16 cellular contexts compared by ENCODE assay signal in the genomic region with DNA sequence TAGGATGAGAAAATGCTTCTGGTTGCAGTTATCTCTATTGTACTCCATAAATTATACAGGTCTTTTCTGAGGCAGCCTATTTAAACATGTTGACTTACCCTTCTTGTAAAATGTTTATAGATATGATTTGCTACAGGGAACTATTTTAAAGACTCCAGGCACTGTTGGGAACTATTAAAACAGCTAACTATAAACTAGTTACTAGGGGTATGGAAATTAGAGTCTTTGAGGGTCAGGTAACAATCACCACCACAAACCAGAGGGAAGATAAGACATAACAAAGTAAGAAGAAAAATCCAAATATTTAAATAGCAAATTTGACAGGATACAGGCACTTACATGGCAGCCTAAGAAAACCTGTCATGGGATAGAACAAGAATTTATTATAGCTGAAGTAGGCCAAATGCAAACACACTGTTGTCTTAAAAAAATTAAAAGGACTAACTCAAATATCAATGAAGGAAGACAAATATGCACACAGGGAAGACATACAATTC.
DNase-seq lines count a peak whose midpoint lies in the region; ATAC-seq and TF ChIP-seq lines count a peak whose summit lies in the region.
"Had no signal": no experiment of that assay in that cellular context is flagged by ENCODE, and none has a peak within 500 bp of the region (broad histone marks: within the 10 kb centered on the region; RNA-seq: fewer than 3 reads in every experiment).

No MANE protein-coding gene starts in this region.

- H3K9me3 ChIP-seq in Panc1 (ENCODE audit: control insufficient read depth, insufficient read depth, low read depth, low read length) (no peaks in the 10 kb centered on the region), parathyroid adenoma (ENCODE audit: control insufficient read depth, low read length) (no peaks in the 10 kb centered on the region)
- H3K9me3 ChIP-seq in CD8-positive, alpha-beta T cell (ENCODE audit: low read length): no peaks in the 10 kb centered on the region
- H3K9me3 ChIP-seq: BLaER1 treated with 17β-estradiol and CSF1 and Interleukin-3, amounts not matched to agents 10 nM and 100 nM; Caco-2 had no signal

- POLR2A ChIA-PET in HEK293T (lab: Yijun Ruan, JAX) (no interaction called here), Panc1 (lab: Charles Lee) (interaction anchor here (0.6 kb wide), 1 partner anchor 46 kb away, joined by 4 read pairs; no protein-coding TSS in a partner anchor)
- POLR2A ChIA-PET in CD8-positive, alpha-beta T cell (lab: Charles Lee): no interaction called here
- POLR2A ChIA-PET in naive thymus-derived CD8-positive, alpha-beta T cell (lab: Charles Lee): no interaction called here

- peak overlapping the region; percentile 14 for H2AFZ ChIP-seq in parathyroid adenoma

- H3K4me2 ChIP-seq in parathyroid adenoma (ENCODE audit: low read length): no peak overlapping the region
- H3K4me2 ChIP-seq: BLaER1 treated with 17β-estradiol and CSF1 and Interleukin-3, amounts not matched to agents 10 nM and 100 nM had no signal

- H3K4me1 Mint-ChIP-seq in CD8-positive, alpha-beta T cell (ENCODE audit: low read depth): no peaks in the 10 kb centered on the region
- H3K4me1 Mint-ChIP-seq in naive thymus-derived CD8-positive, alpha-beta T cell: no peaks in the 10 kb centered on the region
- H3K4me1 Mint-ChIP-seq: CD4-positive, CD25-positive, alpha-beta regulatory T cell had no signal

- H3K27me3 ChIP-seq in Panc1 (ENCODE audit: control insufficient read depth, insufficient read depth, low read length) (no peaks in the 10 kb centered on the region), parathyroid adenoma (ENCODE audit: control insufficient read depth, insufficient read depth, low read length) (no peaks in the 10 kb centered on the region)
- H3K27me3 ChIP-seq in CD8-positive, alpha-beta T cell (ENCODE audit: insufficient read depth, low read length): no peaks in the 10 kb centered on the region
- H3K27me3 ChIP-seq: BLaER1 treated with 17β-estradiol and CSF1 and Interleukin-3, amounts not matched to agents 10 nM and 100 nM had no signal

- no peaks in the 10 kb centered on the region for H3K27me3 Mint-ChIP-seq in CD8-positive, alpha-beta T cell (ENCODE audit: low read depth)
- H3K27me3 Mint-ChIP-seq in naive thymus-derived CD8-positive, alpha-beta T cell: peaks cover 0 to 13% (median 3%) of the 10 kb centered on the region in 5 donors
- H3K27me3 Mint-ChIP-seq: CD4-positive, CD25-positive, alpha-beta regulatory T cell had no signal

- H3K4me3 ChIP-seq in Panc1 (ENCODE audit: low read depth in 2 of 2, low read length in 2 of 2) (no peak overlapping the region), parathyroid adenoma (ENCODE audit: low read depth, low read length) (no peak overlapping the region)
- H3K4me3 ChIP-seq in CD8-positive, alpha-beta T cell (ENCODE audit: low read depth, low read length): no peak overlapping the region
- H3K4me3 ChIP-seq: BLaER1 treated with 17β-estradiol and CSF1 and Interleukin-3, amounts not matched to agents 10 nM and 100 nM; K562 had no signal

- H3K9ac ChIP-seq in parathyroid adenoma: no peak overlapping the region
- H3K9ac ChIP-seq: BLaER1 treated with 17β-estradiol and CSF1 and Interleukin-3, amounts not matched to agents 10 nM and 100 nM had no signal

- in situ Hi-C loops in Panc1 (cut with HindIII; ENCODE audit: low pct_unique_long_range_greater_than_20kb, low sequenced_read_pairs): no loop called here

- no peak overlapping the region for H3K27ac Mint-ChIP-seq in CD8-positive, alpha-beta T cell
- H3K27ac Mint-ChIP-seq in naive thymus-derived CD8-positive, alpha-beta T cell: no peak overlapping the region
- H3K27ac Mint-ChIP-seq: B cell; CD4-positive, CD25-positive, alpha-beta regulatory T cell had no signal

- H3K4me3 Mint-ChIP-seq in CD8-positive, alpha-beta T cell: no peak overlapping the region
- no peak overlapping the region for H3K4me3 Mint-ChIP-seq in naive thymus-derived CD8-positive, alpha-beta T cell
- H3K4me3 Mint-ChIP-seq: B cell; CD4-positive, CD25-positive, alpha-beta regulatory T cell; H9 had no signal

- no peaks in the 10 kb centered on the region for H3K9me3 Mint-ChIP-seq in CD8-positive, alpha-beta T cell
- peaks cover 0 to 5% (median 0%) of the 10 kb centered on the region in 9 donors for H3K9me3 Mint-ChIP-seq in naive thymus-derived CD8-positive, alpha-beta T cell
- H3K9me3 Mint-ChIP-seq: H9 had no signal

- peak; percentile 74; the same call in 1 of the 2 replicates for ATAC-seq in Panc1
- no peak for ATAC-seq in CD8-positive, alpha-beta T cell
- no peak for ATAC-seq in naive thymus-derived CD8-positive, alpha-beta T cell
- ATAC-seq: K562 had no signal

- intact Hi-C loops in Panc1 (cut with micrococcal nuclease; ENCODE audit: unreplicated experiment): no loop called here
- intact Hi-C loops in CD8-positive, alpha-beta T cell (cut with DNase I, micrococcal nuclease): no loop called here

- DNase-seq in HEK293T (ENCODE audit: extremely low spot score) (peak; percentile 13), Panc1 (ENCODE audit: low read depth, low spot score) (no peak), SKM-1 (lab: John Stamatoyannopoulos, UW; ENCODE audit: unreplicated experiment) (no peak)
- DNase-seq in CD8-positive, alpha-beta T cell: no peak
- no peak for DNase-seq in naive thymus-derived CD8-positive, alpha-beta T cell
- DNase-seq: 8988T; CD4-positive, CD25-positive, alpha-beta regulatory T cell; H9; IMR-90 had no signal

- H3K36me3 Mint-ChIP-seq in CD8-positive, alpha-beta T cell: no peaks in the 10 kb centered on the region
- no peaks in the 10 kb centered on the region for H3K36me3 Mint-ChIP-seq in naive thymus-derived CD8-positive, alpha-beta T cell
- H3K36me3 Mint-ChIP-seq: CD4-positive, CD25-positive, alpha-beta regulatory T cell had no signal

- H3K4me1 ChIP-seq in Panc1 (ENCODE audit: control insufficient read depth, insufficient read depth, low read length) (no peaks in the 10 kb centered on the region), parathyroid adenoma (peaks cover 13% of the 10 kb centered on the region)
- no peaks in the 10 kb centered on the region for H3K4me1 ChIP-seq in CD8-positive, alpha-beta T cell (ENCODE audit: insufficient read depth, low read length)

- no TSS peak for BruUV-seq in Panc1 (replicated peaks; lab: Mats Ljungman, UMichigan)

- H3K36me3 ChIP-seq in Panc1 (ENCODE audit: control insufficient read depth, insufficient read depth, low read length): no peaks in the 10 kb centered on the region
- no peaks in the 10 kb centered on the region for H3K36me3 ChIP-seq in parathyroid adenoma (ENCODE audit: control insufficient read depth, insufficient read depth, low read length)
- no peaks in the 10 kb centered on the region for H3K36me3 ChIP-seq in CD8-positive, alpha-beta T cell (ENCODE audit: insufficient read depth, low read length)
- H3K36me3 ChIP-seq: BLaER1 treated with 17β-estradiol and CSF1 and Interleukin-3, amounts not matched to agents 10 nM and 100 nM had no signal

- CTCF ChIA-PET in HEK293T (lab: Yijun Ruan, JAX): interaction anchor here (1.0 kb wide), 1 partner anchor 132 kb away, joined by 3 read pairs; no protein-coding TSS in a partner anchor
- CTCF ChIA-PET in Panc1 (lab: Charles Lee): no interaction called here
- CTCF ChIA-PET in CD8-positive, alpha-beta T cell (lab: Charles Lee): no interaction called here

- peak overlapping the region; percentile 96 for H3K27ac ChIP-seq in 22Rv1
- no peak overlapping the region; the same call in 1 of the 2 replicates for H3K27ac ChIP-seq in Panc1 (ENCODE audit: low read length)
- no peak overlapping the region for H3K27ac ChIP-seq in parathyroid adenoma
- no peak overlapping the region for H3K27ac ChIP-seq in CD8-positive, alpha-beta T cell (ENCODE audit: low read depth, low read length)
- H3K27ac ChIP-seq: BLaER1 treated with 17β-estradiol and CSF1 and Interleukin-3, amounts not matched to agents 10 nM and 100 nM; HL-60 had no signal

- TF ChIP-seq CTCF in 22Rv1 (IDR thresholded peaks at IDR 0.05): no peak
- TF ChIP-seq CTCF in Panc1 (IDR thresholded peaks at IDR 0.05): no peak
- no peak for TF ChIP-seq CTCF in parathyroid adenoma (IDR thresholded peaks at IDR 0.05)
- TF ChIP-seq CTCF in CD8-positive, alpha-beta T cell (IDR thresholded peaks at IDR 0.05): no peak

- no peaks in the 10 kb centered on the region for H3K79me2 ChIP-seq in parathyroid adenoma

TF ChIP-seq in HEK293T, 16 proteins besides CTCF, POLR2A, EP300 and RAD21:
- peak; percentile 79 for TF ChIP-seq FOXM1 (IDR thresholded peaks at IDR 0.05; ENCODE audit: borderline replicate concordance)
- peak; percentile 93 for TF ChIP-seq FOXA1 (IDR thresholded peaks at IDR 0.05)
- TF ChIP-seq CTBP1 (IDR thresholded peaks at IDR 0.05; ENCODE audit: borderline replicate concordance): peak; percentile 91
- peak; percentile 35; the same call in 1 of the 2 replicates for TF ChIP-seq LEF1 (IDR thresholded peaks at IDR 0.05; ENCODE audit: borderline replicate concordance)
- no peak for TF ChIP-seq TARDBP (IDR thresholded peaks at IDR 0.05)
- 0 out of 2 replicates have a peak, but pooled peaks have one; percentile 26 for TF ChIP-seq ZNF384 (IDR thresholded peaks at IDR 0.05)
- TF ChIP-seq NFRKB (IDR thresholded peaks at IDR 0.05): no peak
- TF ChIP-seq, protein P1, sequence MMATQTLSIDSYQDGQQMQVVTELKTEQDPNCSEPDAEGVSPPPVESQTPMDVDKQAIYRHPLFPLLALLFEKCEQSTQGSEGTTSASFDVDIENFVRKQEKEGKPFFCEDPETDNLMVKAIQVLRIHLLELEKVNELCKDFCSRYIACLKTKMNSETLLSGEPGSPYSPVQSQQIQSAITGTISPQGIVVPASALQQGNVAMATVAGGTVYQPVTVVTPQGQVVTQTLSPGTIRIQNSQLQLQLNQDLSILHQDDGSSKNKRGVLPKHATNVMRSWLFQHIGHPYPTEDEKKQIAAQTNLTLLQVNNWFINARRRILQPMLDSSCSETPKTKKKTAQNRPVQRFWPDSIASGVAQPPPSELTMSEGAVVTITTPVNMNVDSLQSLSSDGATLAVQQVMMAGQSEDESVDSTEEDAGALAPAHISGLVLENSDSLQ (IDR thresholded peaks at IDR 0.05): peak; percentile 92
- TF ChIP-seq L3MBTL2 (conservative IDR thresholded peaks at IDR 0.05): no peak
- TF ChIP-seq ELF4 (IDR thresholded peaks at IDR 0.05): no peak
- no peak for TF ChIP-seq FOXK2 (IDR thresholded peaks at IDR 0.05)
- no peak for TF ChIP-seq BHLHE40 (IDR thresholded peaks at IDR 0.05; ENCODE audit: borderline replicate concordance)
- no peak for TF ChIP-seq SP1 (IDR thresholded peaks at IDR 0.05)
- TF ChIP-seq ARNT (IDR thresholded peaks at IDR 0.05): peak; percentile 55; the same call in 1 of the 2 replicates
- no peak for TF ChIP-seq SUZ12 (IDR thresholded peaks at IDR 0.05)
- TF ChIP-seq HDGF (IDR thresholded peaks at IDR 0.05; ENCODE audit: borderline replicate concordance): no peak
